ENCODE assay signal across 17 cellular contexts in genomic region chr11:130512662-130513061, GRCh38.
"Had no signal": no experiment of that assay in that cellular context is flagged by ENCODE, and none has a peak within 500 bp of the region (broad histone marks: within the 10 kb centered on the region; RNA-seq: fewer than 3 reads in every experiment).

No MANE protein-coding gene starts in this region.

- DNase-seq: activated CD4-positive, alpha-beta memory T cell treated with anti-CD3 and anti-CD28 coated beads for 36 hours; activated naive CD4-positive, alpha-beta T cell; activated naive CD8-positive, alpha-beta T cell treated with anti-CD3 and anti-CD28 coated beads for 36 hours; activated T-cell treated with anti-CD3 and anti-CD28 coated beads, Interleukin-2, amount 50 U/mL, for 1 hour; amniotic stem cell; effector memory CD4-positive, alpha-beta T cell; esophagus squamous epithelium; left lung; naive thymus-derived CD4-positive, alpha-beta T cell; retina; SW 1271; T-helper 2 cell; testis; upper lobe of left lung had no signal

- H3K27ac ChIP-seq: esophagus squamous epithelium, left lung, neutrophil, skin epidermis, testis, upper lobe of left lung had no signal

- H3K4me3 ChIP-seq: esophagus squamous epithelium, left lung, skin epidermis, testis, upper lobe of left lung had no signal

- H3K9me3 ChIP-seq: esophagus squamous epithelium, left lung, neutrophil, testis had no signal

- ATAC-seq: activated T-helper 17 cell treated with anti-CD3 and anti-CD28 coated beads, Interleukin-2, amount 50 U/mL, for 72 hours; left lung; naive thymus-derived CD4-positive, alpha-beta T cell had no signal

- H3K27me3 ChIP-seq: esophagus squamous epithelium, left lung, neutrophil, testis, upper lobe of left lung had no signal

- H3K36me3 ChIP-seq: esophagus squamous epithelium, left lung, neutrophil, upper lobe of left lung had no signal
